27 cellular contexts compared by ENCODE assay signal in genomic region chr6:18457065-18457817, GRCh38.
DNase-seq lines count a peak whose midpoint lies in the region; ATAC-seq and TF ChIP-seq lines count a peak whose summit lies in the region.
"Had no signal": no experiment of that assay in that cellular context is flagged by ENCODE, and none has a peak within 500 bp of the region (broad histone marks: within the 10 kb centered on the region; RNA-seq: fewer than 3 reads in every experiment).

No MANE protein-coding gene starts in this region.

- no peaks in the 10 kb centered on the region for H3K9me3 ChIP-seq in T-helper 17 cell (ENCODE audit: control insufficient read depth, low read length, poor library complexity, severe bottlenecking)
- H3K9me3 ChIP-seq: esophagus squamous epithelium had no signal

- in situ Hi-C loops in astrocyte of the cerebellum (cut with HindIII; ENCODE audit: low sequenced_read_pairs): no loop called here

- H3K4me3 ChIP-seq in astrocyte of the cerebellum (ENCODE audit: low read depth, low read length): no peak overlapping the region
- H3K4me3 ChIP-seq: BLaER1, esophagus squamous epithelium had no signal

- peaks cover 2% of the 10 kb centered on the region for H3K36me3 Mint-ChIP-seq in T-helper 17 cell (ENCODE audit: low read depth)
- peaks cover 9% of the 10 kb centered on the region for H3K36me3 Mint-ChIP-seq in type B pancreatic cell
- H3K36me3 Mint-ChIP-seq in activated naive CD8-positive, alpha-beta T cell treated with anti-CD3 and anti-CD28 coated beads for 36 hours: peaks cover 23% of the 10 kb centered on the region
- H3K36me3 Mint-ChIP-seq: natural killer cell had no signal

- H3K4me1 Mint-ChIP-seq in T-helper 17 cell: no peaks in the 10 kb centered on the region
- H3K4me1 Mint-ChIP-seq in type B pancreatic cell (ENCODE audit: unreplicated experiment): peaks cover 6% of the 10 kb centered on the region
- no peaks in the 10 kb centered on the region for H3K4me1 Mint-ChIP-seq in activated naive CD8-positive, alpha-beta T cell treated with anti-CD3 and anti-CD28 coated beads for 36 hours
- H3K4me1 Mint-ChIP-seq: activated naive CD4-positive, alpha-beta T cell treated with anti-CD3 and anti-CD28 coated beads, Interleukin-2, amount 10 ng/mL, durations not matched to agents 7 days and 5 days; natural killer cell had no signal

- TF ChIP-seq CTCF in astrocyte of the cerebellum (IDR thresholded peaks at IDR 0.05; ENCODE audit: low read depth, low read length, missing control alignments) (no peak), type B pancreatic cell (conservative IDR thresholded peaks at IDR 0.05) (no peak)

- DNase-seq in OCI-M1 (lab: John Stamatoyannopoulos, UW) (peak; percentile 44), astrocyte of the cerebellum (ENCODE audit: low read depth) (peak; percentile 16), iris pigment epithelial cell (ENCODE audit: low read depth) (peak; percentile 39), renal cortical epithelial cell (ENCODE audit: low read depth) (peak; percentile 57), T-helper 17 cell (no peak), type B pancreatic cell (ENCODE audit: extremely low spot score, unreplicated experiment) (no peak)
- no peak for DNase-seq in activated naive CD8-positive, alpha-beta T cell treated with anti-CD3 and anti-CD28 coated beads for 36 hours
- DNase-seq: activated B cell treated with CpG ODN at 0.5 μM for 24 hours; activated CD4-positive, alpha-beta T cell treated with anti-CD3 and anti-CD28 coated beads, Interleukin-2, amount 50 U/mL, for 4 hours; activated naive CD4-positive, alpha-beta T cell treated with anti-CD3 and anti-CD28 coated beads, Interleukin-2, amount 10 ng/mL, durations not matched to agents 7 days and 5 days; COR-L47; esophagus squamous epithelium; GDM1; hippocampal formation; natural killer cell; NCI-H1436 treated with DMSO at 0.1 percent for 48 hours; NCI-H2107; NCI-H446 treated with DMSO at 0.1 percent for 48 hours; right cardiac atrium; Right ventricle myocardium superior; stimulated activated CD4-positive, alpha-beta T cell treated with anti-CD3 and anti-CD28 coated beads, Interleukin-2, amount 100 ng/mL, for 48 hours; SW 1271 had no signal

- H3K27me3 Mint-ChIP-seq in T-helper 17 cell (no peaks in the 10 kb centered on the region), type B pancreatic cell (no peaks in the 10 kb centered on the region)
- no peaks in the 10 kb centered on the region for H3K27me3 Mint-ChIP-seq in activated naive CD8-positive, alpha-beta T cell treated with anti-CD3 and anti-CD28 coated beads for 36 hours
- H3K27me3 Mint-ChIP-seq: activated B cell treated with CpG ODN at 0.5 μM for 24 hours; activated naive CD4-positive, alpha-beta T cell treated with anti-CD3 and anti-CD28 coated beads, Interleukin-2, amount 10 ng/mL, durations not matched to agents 7 days and 5 days; dendritic cell treated with granulocyte-macrophage colony-stimulating factor and Interleukin-4, amounts not matched to agents 40 ng/mL and 50 ng/mL, for 4 days had no signal

- H3K27ac Mint-ChIP-seq in T-helper 17 cell: no peak overlapping the region
- no peak overlapping the region for H3K27ac Mint-ChIP-seq in type B pancreatic cell
- no peak overlapping the region for H3K27ac Mint-ChIP-seq in activated naive CD8-positive, alpha-beta T cell treated with anti-CD3 and anti-CD28 coated beads for 36 hours
- H3K27ac Mint-ChIP-seq: activated B cell treated with CpG ODN at 0.5 μM for 24 hours; activated naive CD4-positive, alpha-beta T cell treated with anti-CD3 and anti-CD28 coated beads, Interleukin-2, amount 10 ng/mL, durations not matched to agents 7 days and 5 days; activated T-helper 1 cell treated with anti-CD3 and anti-CD28 coated beads, Interleukin-12 subunit alpha, Interleukin-12 subunit beta, Interleukin-2, Interleukin-4 antibody, amounts not matched to agents 30 ng/mL and 10 ng/mL and 1 ng/mL, durations not matched to agents 14 hours and 24 hours and 36 hours; dendritic cell treated with granulocyte-macrophage colony-stimulating factor and Interleukin-4, amounts not matched to agents 40 ng/mL and 50 ng/mL, for 4 days; natural killer cell had no signal

- no peak for ATAC-seq in T-helper 17 cell
- no peak for ATAC-seq in HG03439 (IDR thresholded peaks at IDR 0.05; ENCODE audit: unreplicated experiment)
- ATAC-seq: HCT116, natural killer cell, right cardiac atrium had no signal

- H3K9me3 Mint-ChIP-seq in type B pancreatic cell: peaks cover 6% of the 10 kb centered on the region
- no peaks in the 10 kb centered on the region for H3K9me3 Mint-ChIP-seq in activated naive CD8-positive, alpha-beta T cell treated with anti-CD3 and anti-CD28 coated beads for 36 hours
- H3K9me3 Mint-ChIP-seq: activated naive CD4-positive, alpha-beta T cell treated with anti-CD3 and anti-CD28 coated beads, Interleukin-2, amount 10 ng/mL, durations not matched to agents 7 days and 5 days; activated T-helper 1 cell treated with anti-CD3 and anti-CD28 coated beads, Interleukin-12 subunit alpha, Interleukin-12 subunit beta, Interleukin-2, Interleukin-4 antibody, amounts not matched to agents 30 ng/mL and 10 ng/mL and 1 ng/mL, durations not matched to agents 14 hours and 24 hours and 36 hours; dendritic cell treated with granulocyte-macrophage colony-stimulating factor and Interleukin-4, amounts not matched to agents 40 ng/mL and 50 ng/mL, for 4 days had no signal

- H3K4me3 Mint-ChIP-seq in T-helper 17 cell (no peak overlapping the region), type B pancreatic cell (no peak overlapping the region)
- no peak overlapping the region for H3K4me3 Mint-ChIP-seq in activated naive CD8-positive, alpha-beta T cell treated with anti-CD3 and anti-CD28 coated beads for 36 hours
- H3K4me3 Mint-ChIP-seq: activated B cell treated with CpG ODN at 0.5 μM for 24 hours; activated naive CD4-positive, alpha-beta T cell treated with anti-CD3 and anti-CD28 coated beads, Interleukin-2, amount 10 ng/mL, durations not matched to agents 7 days and 5 days; activated T-helper 1 cell treated with anti-CD3 and anti-CD28 coated beads, Interleukin-12 subunit alpha, Interleukin-12 subunit beta, Interleukin-2, Interleukin-4 antibody, amounts not matched to agents 30 ng/mL and 10 ng/mL and 1 ng/mL, durations not matched to agents 14 hours and 24 hours and 36 hours; dendritic cell treated with granulocyte-macrophage colony-stimulating factor and Interleukin-4, amounts not matched to agents 40 ng/mL and 50 ng/mL, for 4 days; natural killer cell had no signal

Comparison
In these comparisons a context has a peak if more than half of its experiments do, and no peak if none do; other contexts are left out.
1. DNase-seq: peak in OCI-M1 (single experiment), astrocyte of the cerebellum (single experiment), iris pigment epithelial cell (single experiment) and renal cortical epithelial cell (single experiment); none in T-helper 17 cell (0 of 3), type B pancreatic cell (single experiment) and activated naive CD8-positive, alpha-beta T cell treated with anti-CD3 and anti-CD28 coated beads for 36 hours (single experiment).